Comparison of ENCODE assay signal across 14 cellular contexts in genomic region chr17:51128089-51128488, GRCh38. TPM values are rescaled to one million over a fixed set of nuclear protein-coding genes. Genes with fewer than 3 reads are reported as not detected.
DNase-seq lines count a peak whose midpoint lies in the region; ATAC-seq and TF ChIP-seq lines count a peak whose summit lies in the region.
"Had no signal": no experiment of that assay in that cellular context is flagged by ENCODE, and none has a peak within 500 bp of the region (broad histone marks: within the 10 kb centered on the region; RNA-seq: fewer than 3 reads in every experiment).

No MANE protein-coding gene starts in this region.

- H3K27me3 Mint-ChIP-seq in endothelial cell (ENCODE audit: unreplicated experiment): peaks cover 2% of the 10 kb centered on the region

- no peak for TF ChIP-seq CTCF in endothelial cell (IDR thresholded peaks at IDR 0.05; ENCODE audit: unreplicated experiment)

- peak; percentile 37 for DNase-seq in stimulated activated CD4-positive, alpha-beta T cell treated with anti-CD3 and anti-CD28 coated beads, Interleukin-1b, Interleukin-23, amount 100 ng/mL, for 48 hours
- no peak for DNase-seq in stimulated activated CD4-positive, alpha-beta T cell treated with anti-CD3 and anti-CD28 coated beads, Interleukin-2, amount 100 ng/mL, for 48 hours
- DNase-seq in MV-4-11 (lab: John Stamatoyannopoulos, UW) (peak; percentile 55), endothelial cell (ENCODE audit: low spot score) (no peak), SW480 (ENCODE audit: low spot score) (no peak)
- DNase-seq: activated CD8-positive, alpha-beta memory T cell treated with anti-CD3 and anti-CD28 coated beads, Interleukin-2, amount 50 U/mL, for 48 hours; C1 segment of cervical spinal cord; NCI-H510A treated with DMSO at 0.1 percent for 48 hours; nephron progenitor cell; right lobe of liver; stomach had no signal

- no peaks in the 10 kb centered on the region for H3K9me3 Mint-ChIP-seq in endothelial cell (ENCODE audit: unreplicated experiment)

- ATAC-seq in HG03469 (IDR thresholded peaks at IDR 0.05; ENCODE audit: unreplicated experiment): no peak
- ATAC-seq in GM21529 (IDR thresholded peaks at IDR 0.05; ENCODE audit: unreplicated experiment): no peak
- ATAC-seq: left lobe of liver had no signal

- no peaks in the 10 kb centered on the region for H3K36me3 Mint-ChIP-seq in endothelial cell (ENCODE audit: low read depth, unreplicated experiment)

- peak overlapping the region; percentile 3 for H3K27ac Mint-ChIP-seq in endothelial cell (ENCODE audit: unreplicated experiment)
- H3K27ac Mint-ChIP-seq: nephron progenitor cell had no signal

- peaks cover 3% of the 10 kb centered on the region for H3K4me1 Mint-ChIP-seq in endothelial cell (ENCODE audit: unreplicated experiment)
- H3K4me1 Mint-ChIP-seq: nephron progenitor cell had no signal

- H3K4me3 Mint-ChIP-seq in endothelial cell (ENCODE audit: unreplicated experiment): no peak overlapping the region
- H3K4me3 Mint-ChIP-seq: nephron progenitor cell had no signal

RNA-seq across cellular contexts. Expression of gene SPAG9, which starts 7.4 kb away (rescaled TPM):
- total RNA-seq in endothelial cell (ENCODE audit: unreplicated experiment): 107 TPM

RNA-seq across cellular contexts. Expression of gene NME1, which starts 25.3 kb away (rescaled TPM):
- total RNA-seq in endothelial cell (ENCODE audit: unreplicated experiment): 57.3 TPM

RNA-seq across cellular contexts. Expression of gene NME2, which starts 38.1 kb away (rescaled TPM):
- 476 TPM for total RNA-seq in endothelial cell (ENCODE audit: unreplicated experiment)

Comparison
In these comparisons a context has a peak if more than half of its experiments do, and no peak if none do; other contexts are left out.
1. DNase-seq: peak in stimulated activated CD4-positive, alpha-beta T cell treated with anti-CD3 and anti-CD28 coated beads, Interleukin-1b, Interleukin-23, amount 100 ng/mL, for 48 hours (single experiment) and MV-4-11 (single experiment); none in stimulated activated CD4-positive, alpha-beta T cell treated with anti-CD3 and anti-CD28 coated beads, Interleukin-2, amount 100 ng/mL, for 48 hours (0 of 2), endothelial cell (single experiment) and SW480 (single experiment).